ENCODE assay signal across 14 cellular contexts in genomic region chr12:120093336-120093591, GRCh38. TPM values are rescaled to one million over a fixed set of nuclear protein-coding genes. Genes with fewer than 3 reads are reported as not detected.
A peak's percentile ranks its signal among the peaks of the same experiment; 100 is the strongest.
DNase-seq lines count a peak whose midpoint lies in the region; ATAC-seq and TF ChIP-seq lines count a peak whose summit lies in the region.
"Had no signal": no experiment of that assay in that cellular context is flagged by ENCODE, and none has a peak within 500 bp of the region (broad histone marks: within the 10 kb centered on the region; RNA-seq: fewer than 3 reads in every experiment).

No MANE protein-coding gene starts in this region.

- H3K4ac ChIP-seq in H9 (ENCODE audit: low read depth, low read length): no peak overlapping the region

- no peak overlapping the region for H2BK12ac ChIP-seq in H9 (ENCODE audit: insufficient read length, low read depth, low read length)

- H3K4me3 Mint-ChIP-seq in H9 (no peak overlapping the region), endodermal cell (no peak overlapping the region)
- H3K4me3 Mint-ChIP-seq: activated B cell treated with CpG ODN at 0.5 μM for 24 hours; activated T-cell treated with anti-CD3 and anti-CD28 coated beads, Interleukin-2, amount 50 U/mL, for 72 hours had no signal

- H3K9ac ChIP-seq in H9 (ENCODE audit: extremely low read depth, insufficient read length, low read length) (no peak overlapping the region), endodermal cell (ENCODE audit: extremely low read depth, low read length, poor library complexity, severe bottlenecking) (no peak overlapping the region)

- H3K79me2 ChIP-seq in H9 (ENCODE audit: insufficient read depth, low read length): no peaks in the 10 kb centered on the region

- peak; percentile 40 for ATAC-seq in sciatic nerve
- no peak for ATAC-seq in HG03095 (IDR thresholded peaks at IDR 0.05; ENCODE audit: unreplicated experiment)
- ATAC-seq: gastrocnemius medialis, left lung had no signal

- DNase-seq in H9 (no peak), SK-N-DZ (ENCODE audit: low spot score) (peak; percentile 53), endodermal cell (no peak), sciatic nerve (ENCODE audit: low spot score) (no peak)
- DNase-seq in stimulated activated CD4-positive, alpha-beta T cell treated with anti-CD3 and anti-CD28 coated beads, Interleukin-4, amount 100 ng/mL, for 4 hours: no peak
- DNase-seq in stimulated activated CD4-positive, alpha-beta T cell treated with anti-CD3 and anti-CD28 coated beads, Interleukin-12 subunit alpha, Interleukin-12 subunit beta, amount 100 ng/mL, for 4 hours: no peak
- DNase-seq: activated B cell treated with CpG ODN at 0.5 μM for 24 hours; activated T-cell treated with anti-CD3 and anti-CD28 coated beads, Interleukin-2, amount 50 U/mL, for 72 hours; gastrocnemius medialis; NCI-H1436 treated with DMSO at 0.1 percent for 48 hours; NCI-H748 treated with DMSO at 0.1 percent for 48 hours had no signal

- H3K4me1 Mint-ChIP-seq in H9: peaks cover 39 to 58% of the 10 kb centered on the region in 2 experiments
- H3K4me1 Mint-ChIP-seq in endodermal cell: peaks cover 2% of the 10 kb centered on the region
- H3K4me1 Mint-ChIP-seq: activated B cell treated with CpG ODN at 0.5 μM for 24 hours had no signal

- no peak overlapping the region for H3K23ac ChIP-seq in H9 (ENCODE audit: insufficient read length, low read depth, low read length)

- intact Hi-C loops in sciatic nerve (cut with DNase I): no loop called here

- no peak overlapping the region for H2BK120ac ChIP-seq in H9 (ENCODE audit: low read depth, low read length, poor library complexity, severe bottlenecking)

- peaks cover 5% of the 10 kb centered on the region; the same call in 1 of the 2 replicates for H3K4me1 ChIP-seq in H9 (ENCODE audit: insufficient read depth, low read length)
- peaks cover 3% of the 10 kb centered on the region for H3K4me1 ChIP-seq in endodermal cell (ENCODE audit: control insufficient read depth, insufficient read depth, low read length)

- peaks cover 18% of the 10 kb centered on the region for H3K36me3 ChIP-seq in endodermal cell (ENCODE audit: control insufficient read depth, insufficient read depth, low read length)

- no peak overlapping the region for H3K56ac ChIP-seq in H9 (ENCODE audit: insufficient read length, low read depth, low read length)

- H3K4me2 ChIP-seq in H9 (ENCODE audit: insufficient read depth, insufficient read length, low read length): no peak overlapping the region

- H3K79me1 ChIP-seq in H9 (ENCODE audit: insufficient read depth, low read depth, low read length, poor library complexity, severe bottlenecking): no peaks in the 10 kb centered on the region

- H3K9me3 Mint-ChIP-seq in H9: no peaks in the 10 kb centered on the region
- no peaks in the 10 kb centered on the region for H3K9me3 Mint-ChIP-seq in endodermal cell
- H3K9me3 Mint-ChIP-seq: activated B cell treated with CpG ODN at 0.5 μM for 24 hours; activated T-cell treated with anti-CD3 and anti-CD28 coated beads, Interleukin-2, amount 50 U/mL, for 72 hours had no signal

- no peak overlapping the region for H2BK20ac ChIP-seq in H9 (ENCODE audit: low read depth, low read length, poor library complexity, severe bottlenecking)

- no peaks in the 10 kb centered on the region for H3K23me2 ChIP-seq in H9 (ENCODE audit: insufficient read length, low read depth, low read length, poor library complexity, severe bottlenecking)

- H3K36me3 Mint-ChIP-seq in H9 (ENCODE audit: insufficient read depth in 1 of 3, low read depth in 3 of 3) (peaks cover 14 to 34% (median 34%) of the 10 kb centered on the region in 3 experiments; a peak in 6 of 7 replicates), endodermal cell (ENCODE audit: low read depth) (peaks cover 27% of the 10 kb centered on the region)

- H2BK5ac ChIP-seq in H9 (ENCODE audit: insufficient read length, low read length): no peak overlapping the region

- H2AFZ ChIP-seq in H9 (ENCODE audit: low read length): no peak overlapping the region

- peak overlapping the region; percentile 44; the same call in 1 of the 2 replicates for H3K14ac ChIP-seq in H9 (ENCODE audit: insufficient read depth, low read length)

- no peak overlapping the region; the same call in 1 of the 2 replicates for H2BK15ac ChIP-seq in H9 (ENCODE audit: low read depth, low read length)

- H4K5ac ChIP-seq in H9 (ENCODE audit: insufficient read length, low read depth, low read length): no peak overlapping the region

- H4K91ac ChIP-seq in H9 (ENCODE audit: insufficient read length, low read depth, low read length): no peak overlapping the region

- H2AK5ac ChIP-seq in H9 (ENCODE audit: insufficient read length, low read length): no peak overlapping the region

- H3T11ph ChIP-seq in H9 (ENCODE audit: low read length): no peak overlapping the region

- peak overlapping the region; percentile 28 for H3K18ac ChIP-seq in H9 (ENCODE audit: insufficient read length, low read depth, low read length)

- no peak overlapping the region for H3K4me3 ChIP-seq in endodermal cell (ENCODE audit: low read length)
- H3K4me3 ChIP-seq: gastrocnemius medialis, left lung, tibial nerve had no signal

- H3K27me3 ChIP-seq in H9 (ENCODE audit: insufficient read depth, low read length) (no peaks in the 10 kb centered on the region), endodermal cell (ENCODE audit: control insufficient read depth, insufficient read depth, low read length, poor library complexity, severe bottlenecking) (no peaks in the 10 kb centered on the region)
- H3K27me3 ChIP-seq: gastrocnemius medialis, left lung, tibial nerve had no signal

- H4K20me1 ChIP-seq in H9 (ENCODE audit: control insufficient read depth, insufficient read depth, insufficient read length): no peaks in the 10 kb centered on the region

- no peaks in the 10 kb centered on the region for H3K9me3 ChIP-seq in H9 (ENCODE audit: control insufficient read depth, low read depth, low read length)
- no peaks in the 10 kb centered on the region for H3K9me3 ChIP-seq in endodermal cell (ENCODE audit: control insufficient read depth, low read length)
- H3K9me3 ChIP-seq: gastrocnemius medialis, left lung, tibial nerve had no signal

- H3K27ac ChIP-seq in H9 (ENCODE audit: insufficient read length, low read depth, low read length) (no peak overlapping the region), endodermal cell (ENCODE audit: low read depth, low read length) (peak overlapping the region; percentile 87)
- H3K27ac ChIP-seq: gastrocnemius medialis, left lung, tibial nerve had no signal

- H4K8ac ChIP-seq in H9 (replicated peaks; ENCODE audit: insufficient read length, low read depth, low read length): no peak overlapping the region

- no peak for TF ChIP-seq CTCF in H9 (conservative IDR thresholded peaks at IDR 0.05)
- TF ChIP-seq CTCF in endodermal cell (conservative IDR thresholded peaks at IDR 0.05): no peak

- H3K27ac Mint-ChIP-seq in H9 (peak overlapping the region in 2 of 3 experiments; percentile 95 to 96; a peak in 3 of 7 replicates), endodermal cell (no peak overlapping the region)
- H3K27ac Mint-ChIP-seq: activated B cell treated with CpG ODN at 0.5 μM for 24 hours had no signal

- no CpG with 5 or more reads among the region's 4 CpGs for WGBS in H9 (ENCODE audit: extremely low coverage, insufficient read length, low lambda C conversion rate)
- 78 to 85% methylated on average over 3 to 4 of the region's 4 CpGs for WGBS in endodermal cell (ENCODE audit: insufficient coverage in 1 of 2, insufficient read length in 1 of 2), 2 experiments

- no peaks in the 10 kb centered on the region; the same call in 1 of the 2 replicates for H3K27me3 Mint-ChIP-seq in H9 (ENCODE audit: low read depth)
- no peaks in the 10 kb centered on the region for H3K27me3 Mint-ChIP-seq in endodermal cell (ENCODE audit: insufficient read depth)
- H3K27me3 Mint-ChIP-seq: activated B cell treated with CpG ODN at 0.5 μM for 24 hours had no signal

RNA-seq across cellular contexts. Expression of gene RAB35, which starts 23.3 kb away (rescaled TPM):
- 60.0 and 60.6 TPM in 2 replicates for total RNA-seq in H9 (2021)
- 48.6 and 55.3 TPM in 2 replicates for polyA plus RNA-seq in SK-N-DZ (2014; cell fraction: cytosol; rRNA removed)
- 23.5 and 36.0 TPM in 2 replicates for polyA plus RNA-seq in SK-N-DZ (2014; cell fraction: nucleus; rRNA removed)
- 10 to 100 TPM; 32.4 to 36.6 TPM for total RNA-seq in endodermal cell
- 25.7 TPM for polyA plus RNA-seq in endodermal cell (2013, experiment 1 of 2)
- 28.0 TPM for polyA plus RNA-seq in endodermal cell (2013, experiment 2 of 2)
- 52.2 TPM for total RNA-seq in sciatic nerve
